13 cellular contexts compared by ENCODE assay signal in the genomic region with DNA sequence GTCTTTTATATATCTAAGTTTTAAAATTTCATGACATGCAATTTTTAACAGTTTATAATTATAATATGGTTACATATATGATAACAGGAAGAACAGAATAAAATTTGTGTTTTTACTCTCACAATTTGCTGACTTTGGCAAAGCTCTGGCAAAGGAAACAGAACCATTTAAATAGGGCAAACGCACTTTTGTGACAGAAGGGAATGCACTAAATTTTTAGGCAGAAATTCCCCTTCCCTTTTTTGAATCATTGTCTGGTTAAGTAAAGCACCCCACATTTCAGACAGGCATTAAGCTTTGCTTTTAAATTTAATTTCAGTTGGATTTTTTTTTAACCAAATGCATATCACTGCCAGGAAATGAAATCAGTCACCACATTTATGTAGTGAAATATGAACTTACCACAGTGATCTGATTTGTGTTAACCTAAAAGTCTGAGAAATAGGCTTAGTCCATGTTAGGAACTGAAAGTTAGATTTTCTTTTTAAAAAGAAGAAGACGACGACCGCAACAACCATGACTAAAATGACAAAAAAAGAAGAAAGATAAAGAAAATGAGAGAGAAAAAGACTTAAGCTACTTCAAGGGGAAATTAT. TPM values are rescaled to one million over a fixed set of nuclear protein-coding genes. Genes with fewer than 3 reads are reported as not detected.
DNase-seq lines count a peak whose midpoint lies in the region; ATAC-seq and TF ChIP-seq lines count a peak whose summit lies in the region.
"Had no signal": no experiment of that assay in that cellular context is flagged by ENCODE, and none has a peak within 500 bp of the region (broad histone marks: within the 10 kb centered on the region; RNA-seq: fewer than 3 reads in every experiment).

No MANE protein-coding gene starts in this region.

- DNase-seq in CD4-positive, alpha-beta memory T cell = peak; percentile 46 to 69 (median 59)
- peak; percentile 49 for DNase-seq in choroid plexus epithelial cell (ENCODE audit: low read depth)
- no peak for DNase-seq in DMS153 treated with DMSO at 0.1 percent for 48 hours (lab: John Stamatoyannopoulos, UW; ENCODE audit: unreplicated experiment)
- no peak for DNase-seq in mucosa of descending colon
- no peak for DNase-seq in NCI-H226
- DNase-seq in nephron progenitor cell = no peak
- DNase-seq: body of pancreas, GM23248, hypothalamus, NCI-H1105, pancreas had no signal

- no peaks in the 10 kb centered on the region for H3K9me3 ChIP-seq in CD4-positive, alpha-beta memory T cell (ENCODE audit: control insufficient read depth in 1 of 2, low read length in 2 of 2)
- no peaks in the 10 kb centered on the region for H3K9me3 ChIP-seq in mucosa of descending colon
- H3K9me3 ChIP-seq: body of pancreas, pancreas had no signal

- H3K4me1 Mint-ChIP-seq in CD4-positive, alpha-beta memory T cell = peaks cover 58 to 92% (median 70%) of the 10 kb centered on the region in 4 donors
- H3K4me1 Mint-ChIP-seq in nephron progenitor cell = no peaks in the 10 kb centered on the region

- peak overlapping the region; percentile 86 to 96 (median 94) for H3K27ac Mint-ChIP-seq in CD4-positive, alpha-beta memory T cell
- H3K27ac Mint-ChIP-seq in nephron progenitor cell = no peak overlapping the region

- H3K27ac ChIP-seq in CD4-positive, alpha-beta memory T cell (ENCODE audit: low read depth, low read length) = peak overlapping the region; percentile 66
- H3K27ac ChIP-seq: GM23248, pancreas had no signal

- no peak for TF ChIP-seq CTCF in choroid plexus epithelial cell (conservative IDR thresholded peaks at IDR 0.05; ENCODE audit: low read depth, low read length)
- TF ChIP-seq CTCF in mucosa of descending colon (IDR thresholded peaks at IDR 0.05) = no peak
- TF ChIP-seq CTCF in nephron progenitor cell (IDR thresholded peaks at IDR 0.05) = no peak

- peaks cover 35% of the 10 kb centered on the region for H3K36me3 ChIP-seq in CD4-positive, alpha-beta memory T cell (ENCODE audit: insufficient read depth, low read length)
- no peaks in the 10 kb centered on the region for H3K36me3 ChIP-seq in mucosa of descending colon (ENCODE audit: low read depth)
- H3K36me3 ChIP-seq: pancreas had no signal

- H3K4me1 ChIP-seq in CD4-positive, alpha-beta memory T cell (ENCODE audit: insufficient read depth, low read length) = peaks cover 94% of the 10 kb centered on the region
- peaks cover 8% of the 10 kb centered on the region for H3K4me1 ChIP-seq in mucosa of descending colon (ENCODE audit: low read depth)
- H3K4me1 ChIP-seq: body of pancreas, pancreas had no signal

- H3K9me3 Mint-ChIP-seq in CD4-positive, alpha-beta memory T cell = no peaks in the 10 kb centered on the region
- no peaks in the 10 kb centered on the region for H3K9me3 Mint-ChIP-seq in nephron progenitor cell

- H3K4me3 Mint-ChIP-seq in CD4-positive, alpha-beta memory T cell = peak overlapping the region; percentile 76 to 87 (median 86)
- no peak overlapping the region for H3K4me3 Mint-ChIP-seq in nephron progenitor cell

- H3K36me3 Mint-ChIP-seq in CD4-positive, alpha-beta memory T cell = peaks cover 50 to 71% of the 10 kb centered on the region in 2 donors
- peaks cover 9% of the 10 kb centered on the region for H3K36me3 Mint-ChIP-seq in nephron progenitor cell (ENCODE audit: low read depth)

- intact Hi-C loops in CD4-positive, alpha-beta memory T cell (cut with micrococcal nuclease) = loop anchor here (1.0 kb wide), 1 partner anchor 8 kb away; no protein-coding TSS in a partner anchor
- intact Hi-C loops in mucosa of descending colon (cut with DNase I, micrococcal nuclease) = no loop called here

- CTCF ChIA-PET in CD4-positive, alpha-beta memory T cell (lab: Charles Lee; ENCODE audit: partially characterized antibody) = interaction anchor here (0.8 to 14.1 kb wide), 9 partner anchors 10 to 139 kb away, joined by 3 to 217 read pairs (median 6); a partner anchor contains a TSS

- peak overlapping the region in 1 of 2 donors; percentile 8 for H3K4me3 ChIP-seq in CD4-positive, alpha-beta memory T cell (ENCODE audit: low read length in 2 of 2)
- H3K4me3 ChIP-seq in choroid plexus epithelial cell (ENCODE audit: low read depth, low read length) (no peak overlapping the region), mucosa of descending colon (no peak overlapping the region)
- H3K4me3 ChIP-seq: body of pancreas, GM23248, pancreas had no signal

- ATAC-seq in GM21367 (IDR thresholded peaks at IDR 0.05; ENCODE audit: unreplicated experiment) (peak; percentile 34), HG03378 (IDR thresholded peaks at IDR 0.05; ENCODE audit: unreplicated experiment) (peak; percentile 48), mucosa of descending colon (no peak)
- ATAC-seq: body of pancreas had no signal

- no peaks in the 10 kb centered on the region for H3K27me3 ChIP-seq in CD4-positive, alpha-beta memory T cell (ENCODE audit: insufficient read depth, low read length)
- H3K27me3 ChIP-seq: body of pancreas, pancreas had no signal

- no peaks in the 10 kb centered on the region for H3K27me3 Mint-ChIP-seq in CD4-positive, alpha-beta memory T cell
- peaks cover 5% of the 10 kb centered on the region for H3K27me3 Mint-ChIP-seq in nephron progenitor cell (ENCODE audit: low read depth, poor library complexity)

- POLR2A ChIA-PET in CD4-positive, alpha-beta memory T cell (lab: Charles Lee; ENCODE audit: partially characterized antibody) = interaction anchor here (0.7 to 19.6 kb wide), 16 partner anchors 8 to 139 kb away, joined by 3 to 929 read pairs (median 23); a partner anchor contains a TSS

RNA-seq across cellular contexts. Expression of a gene that starts 10.8 kb away (rescaled TPM):
- 100 to 1,000 TPM; 203 to 204 TPM for total RNA-seq in CD4-positive, alpha-beta memory T cell
- polyA plus RNA-seq in CD4-positive, alpha-beta memory T cell = 100 to 1,000 TPM; 563 to 954 TPM
- 10 to 100 TPM in 1 of 3 donors, 1 to 10 TPM in 2; 1.6 to 15.3 (median 5.0) TPM for total RNA-seq in mucosa of descending colon
- total RNA-seq: GM23248 had no signal

RNA-seq across cellular contexts. Expression of a gene that starts 38.2 kb away (rescaled TPM):
- 10 to 100 TPM; 21.5 to 22.8 TPM for total RNA-seq in CD4-positive, alpha-beta memory T cell
- polyA plus RNA-seq in CD4-positive, alpha-beta memory T cell = 10 to 100 TPM; 23.1 to 29.5 TPM
- under 1 TPM; 0.35 to 0.60 (median 0.46) TPM for total RNA-seq in mucosa of descending colon
- total RNA-seq: body of pancreas, GM23248 had no signal

Comparison
In these comparisons a context has a peak if more than half of its experiments do, and no peak if none do; other contexts are left out.
1. DNase-seq: peak in CD4-positive, alpha-beta memory T cell (5 of 5) and choroid plexus epithelial cell (single experiment); none in DMS153 treated with DMSO at 0.1 percent for 48 hours (single experiment), mucosa of descending colon (0 of 3), NCI-H226 (single experiment) and nephron progenitor cell (single experiment).
2. RNA of a gene that starts 10.8 kb away (total RNA-seq): 203 to 204 TPM in CD4-positive, alpha-beta memory T cell; 1.6 to 15.3 TPM in mucosa of descending colon; every median in the first group is over 10 times any median in the second.
3. RNA of a gene that starts 38.2 kb away (total RNA-seq): 21.5 to 22.8 TPM in CD4-positive, alpha-beta memory T cell; 0.35 to 0.60 TPM in mucosa of descending colon; every median in the first group is over 10 times any median in the second.